ENCODE assay signal across 28 cellular contexts in the genomic region with DNA sequence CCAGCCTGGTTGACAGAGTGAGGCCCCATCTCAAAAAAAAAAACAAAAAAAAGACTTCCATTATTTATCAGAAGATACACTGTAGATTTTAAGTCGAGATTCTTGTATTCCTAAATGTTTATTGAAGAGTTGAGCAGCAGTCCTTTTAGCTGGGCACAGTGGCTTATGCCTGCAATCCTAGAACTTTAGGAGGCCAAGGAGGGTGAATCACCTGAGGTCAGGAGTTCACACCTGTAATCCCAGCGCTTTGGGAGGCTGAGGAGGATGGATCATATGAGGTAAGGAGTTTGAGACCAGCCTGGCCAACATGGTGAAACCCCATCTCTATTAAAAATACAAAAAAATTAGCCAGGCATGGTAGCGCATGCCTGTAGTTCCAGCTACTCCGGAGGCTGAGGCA.
"Had no signal": no experiment of that assay in that cellular context is flagged by ENCODE, and none has a peak within 500 bp of the region (broad histone marks: within the 10 kb centered on the region; RNA-seq: fewer than 3 reads in every experiment).

No MANE protein-coding gene starts in this region.

- H3K4me3 Mint-ChIP-seq: activated B cell treated with CpG ODN at 0.5 μM for 24 hours; activated CD4-positive, alpha-beta memory T cell treated with anti-CD3 and anti-CD28 coated beads, Interleukin-2, amount 10 ng/mL, durations not matched to agents 7 days and 5 days; activated CD4-positive, alpha-beta T cell treated with anti-CD3 and anti-CD28 coated beads for 36 hours; activated naive CD4-positive, alpha-beta T cell treated with anti-CD3 and anti-CD28 coated beads for 36 hours; activated naive CD8-positive, alpha-beta T cell; activated T-helper 17 cell treated with anti-CD3 and anti-CD28 coated beads, Interleukin-2, amount 50 U/mL, for 72 hours had no signal

- H3K9me3 Mint-ChIP-seq: activated B cell treated with CpG ODN at 0.5 μM for 24 hours; activated CD4-positive, alpha-beta memory T cell treated with anti-CD3 and anti-CD28 coated beads, Interleukin-2, amount 10 ng/mL, durations not matched to agents 7 days and 5 days; activated naive CD4-positive, alpha-beta T cell treated with anti-CD3 and anti-CD28 coated beads for 36 hours; activated T-helper 17 cell treated with anti-CD3 and anti-CD28 coated beads, Interleukin-2, amount 50 U/mL, for 72 hours had no signal

- H3K27ac Mint-ChIP-seq: activated B cell treated with CpG ODN at 0.5 μM for 24 hours; activated CD4-positive, alpha-beta memory T cell treated with anti-CD3 and anti-CD28 coated beads, Interleukin-2, amount 10 ng/mL, durations not matched to agents 7 days and 5 days; activated CD4-positive, alpha-beta T cell treated with anti-CD3 and anti-CD28 coated beads for 36 hours; activated naive CD4-positive, alpha-beta T cell treated with anti-CD3 and anti-CD28 coated beads for 36 hours; activated naive CD8-positive, alpha-beta T cell; activated T-helper 17 cell treated with anti-CD3 and anti-CD28 coated beads, Interleukin-2, amount 50 U/mL, for 72 hours had no signal

- H3K4me3 ChIP-seq: Peyer's patch, SJSA1 had no signal

- H3K4me1 ChIP-seq: Peyer's patch had no signal

- H3K9me3 ChIP-seq: Peyer's patch, SJSA1 had no signal

- H3K36me3 Mint-ChIP-seq: activated naive CD8-positive, alpha-beta T cell had no signal

- H3K27me3 ChIP-seq: Peyer's patch, SJSA1 had no signal

- H3K4me1 Mint-ChIP-seq: activated B cell treated with CpG ODN at 0.5 μM for 24 hours; activated CD4-positive, alpha-beta memory T cell treated with anti-CD3 and anti-CD28 coated beads, Interleukin-2, amount 10 ng/mL, durations not matched to agents 7 days and 5 days; activated CD4-positive, alpha-beta T cell treated with anti-CD3 and anti-CD28 coated beads for 36 hours; activated T-helper 17 cell treated with anti-CD3 and anti-CD28 coated beads, Interleukin-2, amount 50 U/mL, for 72 hours had no signal

- ATAC-seq: activated CD4-positive, alpha-beta T cell treated with anti-CD3 and anti-CD28 coated beads for 36 hours; activated T-helper 17 cell treated with anti-CD3 and anti-CD28 coated beads, Interleukin-2, amount 50 U/mL, for 72 hours had no signal

- FAIRE-seq: TTC549 had no signal

- H3K27ac ChIP-seq: Peyer's patch, RWPE1 had no signal

- DNase-seq: activated B cell treated with CpG ODN at 0.5 μM for 24 hours; activated CD4-positive, alpha-beta memory T cell treated with anti-CD3 and anti-CD28 coated beads, Interleukin-2, amount 10 ng/mL, durations not matched to agents 7 days and 5 days; activated CD4-positive, alpha-beta T cell treated with anti-CD3 and anti-CD28 coated beads for 36 hours; activated CD4-positive, alpha-beta T cell treated with anti-CD3 and anti-CD28 coated beads, Interleukin-2, amount 50 U/mL, for 1 hour; activated gamma-delta T cell; activated naive CD4-positive, alpha-beta T cell treated with anti-CD3 and anti-CD28 coated beads for 36 hours; activated T-cell treated with anti-CD3 and anti-CD28 coated beads for 4 hours; activated T-cell treated with anti-CD3 and anti-CD28 coated beads, Interleukin-2, amount 50 U/mL, for 48 hours; central memory CD4-positive, alpha-beta T cell; KG1; MM.1S; NCI-H1105; NCI-H1436; NCI-H1694 treated with DMSO at 0.1 percent for 48 hours; NCI-H2029 treated with DMSO at 0.1 percent for 48 hours; NCI-H345; NCI-H510A; NCI-H526 treated with DMSO at 0.1 percent for 48 hours; NCI-H82; Peyer's patch; SHP77; T-helper 2 cell; T1000 had no signal
